25 cellular contexts compared by ENCODE assay signal in the genomic region with DNA sequence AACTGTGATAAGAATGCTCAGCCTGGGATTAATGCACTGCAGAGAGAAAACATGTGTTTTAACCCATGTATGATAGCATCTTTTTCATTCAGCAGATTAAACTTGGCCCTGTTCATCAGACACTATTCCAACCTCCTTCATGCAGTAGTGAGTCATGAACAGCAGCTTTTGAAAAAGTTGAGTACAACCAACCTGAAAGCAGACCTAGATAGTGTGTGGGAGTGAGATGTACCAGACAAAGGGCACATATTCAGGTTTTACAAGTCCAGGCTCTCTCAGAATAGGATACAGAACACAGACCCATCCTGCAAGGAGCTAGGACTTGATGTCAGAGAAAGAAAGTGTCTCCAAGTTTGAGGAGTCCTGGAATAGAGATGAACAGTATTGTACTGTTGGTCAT.
DNase-seq lines count a peak whose midpoint lies in the region; ATAC-seq, FAIRE-seq and TF ChIP-seq lines count a peak whose summit lies in the region.
"Had no signal": no experiment of that assay in that cellular context is flagged by ENCODE, and none has a peak within 500 bp of the region (broad histone marks: within the 10 kb centered on the region; RNA-seq: fewer than 3 reads in every experiment).

No MANE protein-coding gene starts in this region.

- TF ChIP-seq CTCF in DND-41 (IDR thresholded peaks at IDR 0.05; ENCODE audit: borderline replicate concordance, extremely low read depth, low read length, poor library complexity, severe bottlenecking) = no peak
- no peak for TF ChIP-seq CTCF in osteocyte (IDR thresholded peaks at IDR 0.05)

- no peaks in the 10 kb centered on the region for H3K4me1 Mint-ChIP-seq in osteocyte (ENCODE audit: unreplicated experiment)
- H3K4me1 Mint-ChIP-seq: CD14-positive monocyte; CD8-positive, alpha-beta memory T cell had no signal

- FAIRE-seq in GM19239 (lab: Jason Lieb, UNC) = peak; percentile 44
- FAIRE-seq: A549, D721Med, GM12892, H1 had no signal

- H3K27me3 ChIP-seq in DND-41 (ENCODE audit: insufficient read depth, low read length, poor library complexity) = no peaks in the 10 kb centered on the region
- no peaks in the 10 kb centered on the region for H3K27me3 ChIP-seq in HAP-1 (ENCODE audit: low read depth)
- H3K27me3 ChIP-seq: BE2C; BLaER1 treated with 17β-estradiol and CSF1 and Interleukin-3, amounts not matched to agents 10 nM and 100 nM had no signal

- no peak overlapping the region for H3K4me3 Mint-ChIP-seq in osteocyte (ENCODE audit: unreplicated experiment)
- H3K4me3 Mint-ChIP-seq: CD14-positive monocyte; CD4-positive, alpha-beta T cell; CD8-positive, alpha-beta memory T cell had no signal

- H3K36me3 ChIP-seq in DND-41 (ENCODE audit: insufficient read depth, low read length) (no peaks in the 10 kb centered on the region), HAP-1 (replicated peaks) (no peaks in the 10 kb centered on the region)
- H3K36me3 ChIP-seq: BE2C; BLaER1 treated with 17β-estradiol and CSF1 and Interleukin-3, amounts not matched to agents 10 nM and 100 nM had no signal

- DNase-seq in DND-41 (no peak), GM19239 (ENCODE audit: insufficient read length, low spot score) (no peak), osteocyte (ENCODE audit: extremely low spot score, unreplicated experiment) (peak; percentile 32), occipital lobe (lab: John Stamatoyannopoulos, UW) (no peak), HAP-1 (ENCODE audit: low spot score in 2 of 2) (no peak), NCI-H345 (lab: John Stamatoyannopoulos, UW) (no peak)
- DNase-seq: 8988T; ACHN; AML-193; CD4-positive, alpha-beta T cell; CD8-positive, alpha-beta memory T cell; DMS 273 treated with DMSO at 0.1 percent for 48 hours; DMS79; GF-D8; GM23248; H7 had no signal

- no peaks in the 10 kb centered on the region for H4K20me1 ChIP-seq in DND-41 (ENCODE audit: insufficient read depth, low read length)
- H4K20me1 ChIP-seq: BLaER1 treated with 17β-estradiol and CSF1 and Interleukin-3, amounts not matched to agents 10 nM and 100 nM had no signal

- peak overlapping the region; percentile 76 for H3K27ac ChIP-seq in DND-41 (ENCODE audit: low read length)
- H3K27ac ChIP-seq: A549; BLaER1 treated with 17β-estradiol and CSF1 and Interleukin-3, amounts not matched to agents 10 nM and 100 nM; GM23248 had no signal

- peak overlapping the region; percentile 30 for H3K9ac ChIP-seq in DND-41 (ENCODE audit: low read depth, low read length)
- H3K9ac ChIP-seq: BLaER1 treated with 17β-estradiol and CSF1 and Interleukin-3, amounts not matched to agents 10 nM and 100 nM; GM23248 had no signal

- peaks cover 5% of the 10 kb centered on the region; the same call in 1 of the 2 replicates for H3K79me2 ChIP-seq in DND-41 (ENCODE audit: insufficient read depth, low read length)

- H3K9me3 Mint-ChIP-seq in osteocyte (ENCODE audit: unreplicated experiment) = no peaks in the 10 kb centered on the region
- H3K9me3 Mint-ChIP-seq: CD4-positive, alpha-beta T cell had no signal

- peak; percentile 18; the same call in 2 of the 3 replicates for ATAC-seq in DND-41 (ENCODE audit: insufficient read depth, low read depth)
- ATAC-seq in HG02885 (IDR thresholded peaks at IDR 0.05; ENCODE audit: poor library complexity, unreplicated experiment) = peak; percentile 73
- ATAC-seq: A549, HCT116 had no signal

- no peak overlapping the region for H3K4me3 ChIP-seq in DND-41 (ENCODE audit: low read depth in 1 of 2, low read length in 2 of 2)
- H3K4me3 ChIP-seq in HAP-1 = no peak overlapping the region
- H3K4me3 ChIP-seq: A549; BLaER1 treated with 17β-estradiol and CSF1 and Interleukin-3, amounts not matched to agents 10 nM and 100 nM; GM23248 had no signal

- H3K27ac Mint-ChIP-seq in osteocyte (ENCODE audit: unreplicated experiment) = no peak overlapping the region
- H3K27ac Mint-ChIP-seq: CD14-positive monocyte; CD4-positive, alpha-beta T cell; CD8-positive, alpha-beta memory T cell had no signal

- in situ Hi-C loops in HAP-1 (cut with MboI; ENCODE audit: low sequenced_read_pairs) = no loop called here

- H3K27me3 Mint-ChIP-seq in osteocyte (ENCODE audit: unreplicated experiment) = no peaks in the 10 kb centered on the region
- H3K27me3 Mint-ChIP-seq: CD4-positive, alpha-beta T cell had no signal

- H3K9me3 ChIP-seq in DND-41 (ENCODE audit: insufficient read depth, low read length, severe bottlenecking) (no peaks in the 10 kb centered on the region), HAP-1 (no peaks in the 10 kb centered on the region)
- H3K9me3 ChIP-seq: A549; BE2C; BLaER1 treated with 17β-estradiol and CSF1 and Interleukin-3, amounts not matched to agents 10 nM and 100 nM had no signal

- H3K4me1 ChIP-seq in DND-41 (ENCODE audit: insufficient read depth, low read length) (peaks cover 72% of the 10 kb centered on the region), HAP-1 (no peaks in the 10 kb centered on the region)
- H3K4me1 ChIP-seq: A549; BE2C; BLaER1 treated with 17β-estradiol and CSF1 and Interleukin-3, amounts not matched to agents 10 nM and 100 nM had no signal

- no peaks in the 10 kb centered on the region for H3K36me3 Mint-ChIP-seq in osteocyte (ENCODE audit: unreplicated experiment)
- H3K36me3 Mint-ChIP-seq: CD14-positive monocyte had no signal

- H3K4me2 ChIP-seq in DND-41 (ENCODE audit: insufficient read depth, low read length) = peak overlapping the region; percentile 29
- H3K4me2 ChIP-seq: A549; BLaER1 treated with 17β-estradiol and CSF1 and Interleukin-3, amounts not matched to agents 10 nM and 100 nM had no signal

- no peak overlapping the region for H2AFZ ChIP-seq in DND-41 (ENCODE audit: low read depth, low read length)
- H2AFZ ChIP-seq: GM23248 had no signal
